ENCODE assay signal across 8 cellular contexts in the genomic region with DNA sequence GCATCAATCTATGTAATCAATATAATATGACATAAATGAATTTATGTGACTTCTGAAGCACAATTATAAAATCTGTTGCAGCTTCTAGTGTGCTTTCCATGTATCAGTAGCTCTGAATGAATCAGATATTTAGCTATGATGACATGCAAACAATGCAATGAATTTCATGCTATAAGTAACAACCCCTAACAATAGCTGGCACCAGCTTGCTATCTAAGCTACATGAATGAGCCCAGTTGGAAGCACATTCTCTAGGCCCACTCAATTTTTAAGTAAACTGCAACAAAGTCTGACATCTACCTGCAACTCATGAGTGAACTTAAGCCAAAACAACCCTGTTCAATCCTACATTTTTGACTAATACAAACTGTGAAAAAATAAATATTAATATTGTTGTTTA.
"Had no signal": no experiment of that assay in that cellular context is flagged by ENCODE, and none has a peak within 500 bp of the region (broad histone marks: within the 10 kb centered on the region; RNA-seq: fewer than 3 reads in every experiment).

No MANE protein-coding gene starts in this region.

- H3K4me1 Mint-ChIP-seq: H9 had no signal

- H3K4me2 ChIP-seq: GM23338 had no signal

- H3K27ac ChIP-seq: GM23248 had no signal

- H3K36me3 ChIP-seq: HAP-1 had no signal

- H3K4me1 ChIP-seq: HAP-1 had no signal

- H3K9me3 Mint-ChIP-seq: GM23338, H9 had no signal

- H3K9ac ChIP-seq: GM23248 had no signal

- H3K4me3 ChIP-seq: GM23248, GM23338, HAP-1 had no signal

- H3K27ac Mint-ChIP-seq: GM23338, H9, HFFc6 had no signal

- H3K4me3 Mint-ChIP-seq: GM23338, H9, HFFc6 had no signal

- DNase-seq: GM23248, GOT3, H7, H9, HCEC 1CT, HFFc6 had no signal
